39 cellular contexts compared by ENCODE assay signal in genomic region chr11:80620867-80621266, GRCh38.
"Had no signal": no experiment of that assay in that cellular context is flagged by ENCODE, and none has a peak within 500 bp of the region (broad histone marks: within the 10 kb centered on the region; RNA-seq: fewer than 3 reads in every experiment).

No MANE protein-coding gene starts in this region.

- H3K4me1 Mint-ChIP-seq: activated naive CD4-positive, alpha-beta T cell treated with anti-CD3 and anti-CD28 coated beads, Interleukin-2, amount 10 ng/mL, durations not matched to agents 7 days and 5 days; activated naive CD4-positive, alpha-beta T cell treated with anti-CD3 and anti-CD28 coated beads, Interleukin-2, amount 50 U/mL, for 24 hours; activated naive CD8-positive, alpha-beta T cell treated with anti-CD3 and anti-CD28 coated beads for 36 hours; activated naive CD8-positive, alpha-beta T cell treated with anti-CD3 and anti-CD28 coated beads, Interleukin-2, amount 10 ng/mL, durations not matched to agents 7 days and 5 days; activated naive CD8-positive, alpha-beta T cell treated with anti-CD3 and anti-CD28 coated beads, Interleukin-2, amount 50 U/mL, for 24 hours; activated T-helper 17 cell treated with anti-CD3 and anti-CD28 coated beads, Interleukin-2, amount 50 U/mL, for 72 hours; brain; central memory CD8-positive, alpha-beta T cell had no signal

- H3K9me3 Mint-ChIP-seq: activated naive CD4-positive, alpha-beta T cell treated with anti-CD3 and anti-CD28 coated beads, Interleukin-2, amount 10 ng/mL, durations not matched to agents 7 days and 5 days; activated naive CD4-positive, alpha-beta T cell treated with anti-CD3 and anti-CD28 coated beads, Interleukin-2, amount 50 U/mL, for 24 hours; activated naive CD8-positive, alpha-beta T cell treated with anti-CD3 and anti-CD28 coated beads, Interleukin-2, amount 10 ng/mL, durations not matched to agents 7 days and 5 days; activated naive CD8-positive, alpha-beta T cell treated with anti-CD3 and anti-CD28 coated beads, Interleukin-2, amount 50 U/mL, for 24 hours; activated T-helper 1 cell treated with anti-CD3 and anti-CD28 coated beads, Interleukin-12 subunit alpha, Interleukin-12 subunit beta, Interleukin-2, Interleukin-4 antibody, amounts not matched to agents 30 ng/mL and 10 ng/mL and 1 ng/mL, durations not matched to agents 14 hours and 24 hours and 36 hours; activated T-helper 17 cell treated with anti-CD3 and anti-CD28 coated beads, Interleukin-2, amount 50 U/mL, for 72 hours; brain had no signal

- H3K4me3 ChIP-seq: adrenal gland, ascending aorta, body of pancreas, breast epithelium, cardiac muscle cell had no signal

- DNase-seq: activated effector memory CD4-positive, alpha-beta T cell treated with anti-CD3 and anti-CD28 coated beads, Interleukin-2, amount 50 U/mL, for 16 hours; activated effector memory CD4-positive, alpha-beta T cell treated with Interleukin-2 at 50 U/mL for 16 hours; activated gamma-delta T cell; activated gamma-delta T cell treated with Interleukin-2 at 50 U/mL for 16 hours; activated naive CD4-positive, alpha-beta T cell; activated naive CD4-positive, alpha-beta T cell treated with anti-CD3 and anti-CD28 coated beads for 36 hours; activated naive CD4-positive, alpha-beta T cell treated with anti-CD3 and anti-CD28 coated beads, Interleukin-2, amount 10 ng/mL, durations not matched to agents 7 days and 5 days; activated naive CD4-positive, alpha-beta T cell treated with anti-CD3 and anti-CD28 coated beads, Interleukin-2, amount 50 U/mL, for 16 hours; activated naive CD4-positive, alpha-beta T cell treated with Interleukin-2 at 50 U/mL for 16 hours; activated naive CD8-positive, alpha-beta T cell treated with anti-CD3 and anti-CD28 coated beads for 36 hours; activated naive CD8-positive, alpha-beta T cell treated with anti-CD3 and anti-CD28 coated beads, Interleukin-2, amount 10 ng/mL, durations not matched to agents 7 days and 5 days; activated naive CD8-positive, alpha-beta T cell treated with anti-CD3 and anti-CD28 coated beads, Interleukin-2, amount 50 U/mL, for 24 hours; activated T-cell treated with anti-CD3 and anti-CD28 coated beads for 4 hours; activated T-cell treated with anti-CD3 and anti-CD28 coated beads, Interleukin-2, amount 50 U/mL, for 1 hour; activated T-cell treated with anti-CD3 and anti-CD28 coated beads, Interleukin-2, amount 50 U/mL, for 24 hours; activated T-cell treated with anti-CD3 and anti-CD28 coated beads, Interleukin-2, amount 50 U/mL, for 4 hours; activated T-cell treated with anti-CD3 and anti-CD28 coated beads, Interleukin-2, amount 50 U/mL, for 48 hours; activated T-cell treated with anti-CD3 and anti-CD28 coated beads, Interleukin-2, amount 50 U/mL, for 72 hours; adrenal gland; amniotic stem cell; amygdala; anterior cingulate cortex; aorta; body of pancreas; brain microvascular endothelial cell; caudate nucleus; central memory CD4-positive, alpha-beta T cell; cerebellar nuclear complex had no signal

- H3K27me3 Mint-ChIP-seq: activated naive CD4-positive, alpha-beta T cell treated with anti-CD3 and anti-CD28 coated beads, Interleukin-2, amount 10 ng/mL, durations not matched to agents 7 days and 5 days; activated naive CD4-positive, alpha-beta T cell treated with anti-CD3 and anti-CD28 coated beads, Interleukin-2, amount 50 U/mL, for 24 hours; activated naive CD8-positive, alpha-beta T cell; activated naive CD8-positive, alpha-beta T cell treated with anti-CD3 and anti-CD28 coated beads for 36 hours; activated naive CD8-positive, alpha-beta T cell treated with anti-CD3 and anti-CD28 coated beads, Interleukin-2, amount 10 ng/mL, durations not matched to agents 7 days and 5 days; activated naive CD8-positive, alpha-beta T cell treated with anti-CD3 and anti-CD28 coated beads, Interleukin-2, amount 50 U/mL, for 24 hours; activated T-cell treated with anti-CD3 and anti-CD28 coated beads, Interleukin-2, amount 50 U/mL, for 24 hours; activated T-helper 17 cell treated with anti-CD3 and anti-CD28 coated beads, Interleukin-2, amount 50 U/mL, for 72 hours; brain; central memory CD8-positive, alpha-beta T cell had no signal

- ATAC-seq: activated naive CD4-positive, alpha-beta T cell treated with anti-CD3 and anti-CD28 coated beads, Interleukin-2, amount 50 U/mL, for 72 hours; activated naive CD8-positive, alpha-beta T cell treated with anti-CD3 and anti-CD28 coated beads, Interleukin-2, amount 50 U/mL, for 24 hours; activated T-cell treated with anti-CD3 and anti-CD28 coated beads, Interleukin-2, amount 50 U/mL, for 4 hours; activated T-cell treated with anti-CD3 and anti-CD28 coated beads, Interleukin-2, amount 50 U/mL, for 72 hours; activated T-helper 17 cell treated with anti-CD3 and anti-CD28 coated beads, Interleukin-2, amount 50 U/mL, for 72 hours; body of pancreas had no signal

- H3K36me3 ChIP-seq: adrenal gland, ascending aorta, brain microvascular endothelial cell, breast epithelium, cardiac muscle cell had no signal

- H3K27ac ChIP-seq: adrenal gland, ascending aorta, body of pancreas, brain microvascular endothelial cell, breast epithelium, cardiac muscle cell had no signal

- H3K36me3 Mint-ChIP-seq: activated naive CD4-positive, alpha-beta T cell treated with anti-CD3 and anti-CD28 coated beads, Interleukin-2, amount 10 ng/mL, durations not matched to agents 7 days and 5 days; activated naive CD4-positive, alpha-beta T cell treated with anti-CD3 and anti-CD28 coated beads, Interleukin-2, amount 50 U/mL, for 24 hours; activated naive CD4-positive, alpha-beta T cell treated with anti-CD3 and anti-CD28 coated beads, Interleukin-2, amount 50 U/mL, for 72 hours; activated naive CD8-positive, alpha-beta T cell; activated naive CD8-positive, alpha-beta T cell treated with anti-CD3 and anti-CD28 coated beads for 36 hours; activated naive CD8-positive, alpha-beta T cell treated with anti-CD3 and anti-CD28 coated beads, Interleukin-2, amount 10 ng/mL, durations not matched to agents 7 days and 5 days; brain had no signal

- H3K27ac Mint-ChIP-seq: activated naive CD4-positive, alpha-beta T cell treated with anti-CD3 and anti-CD28 coated beads for 36 hours; activated naive CD4-positive, alpha-beta T cell treated with anti-CD3 and anti-CD28 coated beads, Interleukin-2, amount 10 ng/mL, durations not matched to agents 7 days and 5 days; activated naive CD4-positive, alpha-beta T cell treated with anti-CD3 and anti-CD28 coated beads, Interleukin-2, amount 50 U/mL, for 24 hours; activated naive CD4-positive, alpha-beta T cell treated with anti-CD3 and anti-CD28 coated beads, Interleukin-2, amount 50 U/mL, for 72 hours; activated naive CD8-positive, alpha-beta T cell; activated naive CD8-positive, alpha-beta T cell treated with anti-CD3 and anti-CD28 coated beads for 36 hours; activated naive CD8-positive, alpha-beta T cell treated with anti-CD3 and anti-CD28 coated beads, Interleukin-2, amount 10 ng/mL, durations not matched to agents 7 days and 5 days; activated naive CD8-positive, alpha-beta T cell treated with anti-CD3 and anti-CD28 coated beads, Interleukin-2, amount 50 U/mL, for 24 hours; activated T-cell treated with anti-CD3 and anti-CD28 coated beads, Interleukin-2, amount 50 U/mL, for 24 hours; activated T-cell treated with anti-CD3 and anti-CD28 coated beads, Interleukin-2, amount 50 U/mL, for 72 hours; activated T-helper 1 cell treated with anti-CD3 and anti-CD28 coated beads, Interleukin-12 subunit alpha, Interleukin-12 subunit beta, Interleukin-2, Interleukin-4 antibody, amounts not matched to agents 30 ng/mL and 10 ng/mL and 1 ng/mL, durations not matched to agents 14 hours and 24 hours and 36 hours; activated T-helper 17 cell treated with anti-CD3 and anti-CD28 coated beads, Interleukin-2, amount 50 U/mL, for 72 hours; activated T-helper 2 cell treated with anti-CD3 and anti-CD28 coated beads, Interferon-gamma antibody, Interleukin-2, Interleukin-4, amounts not matched to agents 10 μg/mL and 5 μg/mL and 100 μg/mL, durations not matched to agents 14 hours and 24 hours and 36 hours; brain had no signal

- H3K4me3 Mint-ChIP-seq: activated naive CD4-positive, alpha-beta T cell treated with anti-CD3 and anti-CD28 coated beads for 36 hours; activated naive CD4-positive, alpha-beta T cell treated with anti-CD3 and anti-CD28 coated beads, Interleukin-2, amount 10 ng/mL, durations not matched to agents 7 days and 5 days; activated naive CD4-positive, alpha-beta T cell treated with anti-CD3 and anti-CD28 coated beads, Interleukin-2, amount 50 U/mL, for 24 hours; activated naive CD8-positive, alpha-beta T cell; activated naive CD8-positive, alpha-beta T cell treated with anti-CD3 and anti-CD28 coated beads for 36 hours; activated naive CD8-positive, alpha-beta T cell treated with anti-CD3 and anti-CD28 coated beads, Interleukin-2, amount 10 ng/mL, durations not matched to agents 7 days and 5 days; activated naive CD8-positive, alpha-beta T cell treated with anti-CD3 and anti-CD28 coated beads, Interleukin-2, amount 50 U/mL, for 24 hours; activated T-cell treated with anti-CD3 and anti-CD28 coated beads, Interleukin-2, amount 50 U/mL, for 24 hours; activated T-cell treated with anti-CD3 and anti-CD28 coated beads, Interleukin-2, amount 50 U/mL, for 4 hours; activated T-cell treated with anti-CD3 and anti-CD28 coated beads, Interleukin-2, amount 50 U/mL, for 72 hours; activated T-helper 1 cell treated with anti-CD3 and anti-CD28 coated beads, Interleukin-12 subunit alpha, Interleukin-12 subunit beta, Interleukin-2, Interleukin-4 antibody, amounts not matched to agents 30 ng/mL and 10 ng/mL and 1 ng/mL, durations not matched to agents 14 hours and 24 hours and 36 hours; activated T-helper 17 cell treated with anti-CD3 and anti-CD28 coated beads, Interleukin-2, amount 50 U/mL, for 72 hours; brain; central memory CD8-positive, alpha-beta T cell had no signal

- H3K9me3 ChIP-seq: adrenal gland, ascending aorta, body of pancreas, breast epithelium had no signal

- H3K27me3 ChIP-seq: adrenal gland, ascending aorta, body of pancreas, brain microvascular endothelial cell, breast epithelium, cardiac muscle cell had no signal

- H3K4me1 ChIP-seq: adrenal gland, ascending aorta, body of pancreas, breast epithelium had no signal
